Comparison of ENCODE assay signal across 1 cellular context in the genomic region with DNA sequence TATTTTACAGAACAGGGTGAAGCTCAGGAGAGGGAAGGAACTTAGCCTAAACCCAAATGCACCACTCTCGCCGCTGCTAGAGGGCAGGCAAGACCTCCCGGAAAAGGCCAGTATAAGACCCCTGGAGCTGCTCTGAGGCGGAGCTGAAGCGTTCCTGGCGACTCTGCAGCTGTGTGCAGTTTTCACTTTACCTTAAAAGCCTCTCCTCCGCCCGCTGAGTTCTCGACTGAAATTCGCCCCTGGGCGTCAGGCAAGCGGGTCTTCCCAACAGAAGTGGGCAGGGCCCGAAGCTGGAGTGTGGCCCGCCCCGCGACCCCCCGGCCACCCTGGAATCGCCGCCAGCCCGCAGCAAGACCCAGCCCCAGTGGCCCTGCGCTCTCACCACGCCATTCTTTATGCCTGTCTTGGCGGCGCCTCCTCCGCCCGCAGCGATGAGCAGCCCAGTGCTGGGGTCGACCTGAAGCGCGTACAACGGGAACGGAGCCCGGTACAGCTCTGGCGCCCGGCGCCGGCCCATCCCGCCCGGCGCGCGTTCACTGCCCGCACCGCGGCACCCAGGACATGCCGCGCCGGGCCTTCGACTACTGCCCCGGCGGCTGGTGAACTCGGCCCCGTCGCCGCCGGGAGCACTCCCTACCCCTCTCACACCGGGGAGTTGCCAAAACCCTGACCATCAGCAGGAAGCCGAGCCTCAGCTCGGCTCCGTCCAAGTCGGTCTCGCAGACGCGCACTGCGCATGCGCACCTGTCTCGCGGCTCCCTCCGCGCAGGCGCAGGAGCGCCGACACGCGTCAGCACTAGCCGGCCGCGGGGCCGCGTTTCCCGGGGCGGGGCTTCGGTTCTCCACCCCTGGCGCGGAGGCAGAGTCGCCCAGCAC.
TF ChIP-seq lines count a peak whose summit lies in the region.

A gene with protein sequence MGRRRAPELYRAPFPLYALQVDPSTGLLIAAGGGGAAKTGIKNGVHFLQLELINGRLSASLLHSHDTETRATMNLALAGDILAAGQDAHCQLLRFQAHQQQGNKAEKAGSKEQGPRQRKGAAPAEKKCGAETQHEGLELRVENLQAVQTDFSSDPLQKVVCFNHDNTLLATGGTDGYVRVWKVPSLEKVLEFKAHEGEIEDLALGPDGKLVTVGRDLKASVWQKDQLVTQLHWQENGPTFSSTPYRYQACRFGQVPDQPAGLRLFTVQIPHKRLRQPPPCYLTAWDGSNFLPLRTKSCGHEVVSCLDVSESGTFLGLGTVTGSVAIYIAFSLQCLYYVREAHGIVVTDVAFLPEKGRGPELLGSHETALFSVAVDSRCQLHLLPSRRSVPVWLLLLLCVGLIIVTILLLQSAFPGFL (minus strand): TSS at position 732 of the 876 bp plus-strand sequence. CDS start 215 bp downstream, at position 517.

TF ChIP-seq in HepG2, 621 proteins besides CTCF, POLR2A, EP300 and RAD21 (continued from another document and continues in another):
- TF ChIP-seq, protein P1, sequence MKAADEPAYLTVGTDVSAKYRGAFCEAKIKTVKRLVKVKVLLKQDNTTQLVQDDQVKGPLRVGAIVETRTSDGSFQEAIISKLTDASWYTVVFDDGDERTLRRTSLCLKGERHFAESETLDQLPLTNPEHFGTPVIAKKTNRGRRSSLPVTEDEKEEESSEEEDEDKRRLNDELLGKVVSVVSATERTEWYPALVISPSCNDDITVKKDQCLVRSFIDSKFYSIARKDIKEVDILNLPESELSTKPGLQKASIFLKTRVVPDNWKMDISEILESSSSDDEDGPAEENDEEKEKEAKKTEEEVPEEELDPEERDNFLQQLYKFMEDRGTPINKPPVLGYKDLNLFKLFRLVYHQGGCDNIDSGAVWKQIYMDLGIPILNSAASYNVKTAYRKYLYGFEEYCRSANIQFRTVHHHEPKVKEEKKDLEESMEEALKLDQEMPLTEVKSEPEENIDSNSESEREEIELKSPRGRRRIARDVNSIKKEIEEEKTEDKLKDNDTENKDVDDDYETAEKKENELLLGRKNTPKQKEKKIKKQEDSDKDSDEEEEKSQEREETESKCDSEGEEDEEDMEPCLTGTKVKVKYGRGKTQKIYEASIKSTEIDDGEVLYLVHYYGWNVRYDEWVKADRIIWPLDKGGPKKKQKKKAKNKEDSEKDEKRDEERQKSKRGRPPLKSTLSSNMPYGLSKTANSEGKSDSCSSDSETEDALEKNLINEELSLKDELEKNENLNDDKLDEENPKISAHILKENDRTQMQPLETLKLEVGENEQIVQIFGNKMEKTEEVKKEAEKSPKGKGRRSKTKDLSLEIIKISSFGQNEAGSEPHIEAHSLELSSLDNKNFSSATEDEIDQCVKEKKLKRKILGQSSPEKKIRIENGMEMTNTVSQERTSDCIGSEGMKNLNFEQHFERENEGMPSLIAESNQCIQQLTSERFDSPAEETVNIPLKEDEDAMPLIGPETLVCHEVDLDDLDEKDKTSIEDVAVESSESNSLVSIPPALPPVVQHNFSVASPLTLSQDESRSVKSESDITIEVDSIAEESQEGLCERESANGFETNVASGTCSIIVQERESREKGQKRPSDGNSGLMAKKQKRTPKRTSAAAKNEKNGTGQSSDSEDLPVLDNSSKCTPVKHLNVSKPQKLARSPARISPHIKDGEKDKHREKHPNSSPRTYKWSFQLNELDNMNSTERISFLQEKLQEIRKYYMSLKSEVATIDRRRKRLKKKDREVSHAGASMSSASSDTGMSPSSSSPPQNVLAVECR (CRISPR knock-in tag; IDR thresholded peaks at IDR 0.05; ENCODE audit: borderline replicate concordance): peak; percentile 86
- TF ChIP-seq, protein P2, sequence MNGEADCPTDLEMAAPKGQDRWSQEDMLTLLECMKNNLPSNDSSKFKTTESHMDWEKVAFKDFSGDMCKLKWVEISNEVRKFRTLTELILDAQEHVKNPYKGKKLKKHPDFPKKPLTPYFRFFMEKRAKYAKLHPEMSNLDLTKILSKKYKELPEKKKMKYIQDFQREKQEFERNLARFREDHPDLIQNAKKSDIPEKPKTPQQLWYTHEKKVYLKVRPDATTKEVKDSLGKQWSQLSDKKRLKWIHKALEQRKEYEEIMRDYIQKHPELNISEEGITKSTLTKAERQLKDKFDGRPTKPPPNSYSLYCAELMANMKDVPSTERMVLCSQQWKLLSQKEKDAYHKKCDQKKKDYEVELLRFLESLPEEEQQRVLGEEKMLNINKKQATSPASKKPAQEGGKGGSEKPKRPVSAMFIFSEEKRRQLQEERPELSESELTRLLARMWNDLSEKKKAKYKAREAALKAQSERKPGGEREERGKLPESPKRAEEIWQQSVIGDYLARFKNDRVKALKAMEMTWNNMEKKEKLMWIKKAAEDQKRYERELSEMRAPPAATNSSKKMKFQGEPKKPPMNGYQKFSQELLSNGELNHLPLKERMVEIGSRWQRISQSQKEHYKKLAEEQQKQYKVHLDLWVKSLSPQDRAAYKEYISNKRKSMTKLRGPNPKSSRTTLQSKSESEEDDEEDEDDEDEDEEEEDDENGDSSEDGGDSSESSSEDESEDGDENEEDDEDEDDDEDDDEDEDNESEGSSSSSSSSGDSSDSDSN (CRISPR knock-in tag; IDR thresholded peaks at IDR 0.05): peak; percentile 69
- TF ChIP-seq ZNF34 (CRISPR knock-in tag; IDR thresholded peaks at IDR 0.05; ENCODE audit: borderline replicate concordance) (no peak; the same call in 1 of the 2 replicates), RFX1 (IDR thresholded peaks at IDR 0.05) (no peak), SOX13 (IDR thresholded peaks at IDR 0.05) (no peak), SOX13 (CRISPR knock-in tag; conservative IDR thresholded peaks at IDR 0.05 in 1 of 2, IDR thresholded peaks at IDR 0.05 in 1 of 2) (peak in 1 of 2 experiments; percentile 15; a peak in 1 of 4 replicates), POLR2AphosphoS5 (IDR thresholded peaks at IDR 0.05; ENCODE audit: low read depth, low read length) (peak; percentile 97), BRD4 (CRISPR knock-in tag; IDR thresholded peaks at IDR 0.05) (0 out of 2 replicates have a peak, but pooled peaks have one; percentile 83), ZNF430 (CRISPR knock-in tag; IDR thresholded peaks at IDR 0.05) (peak; percentile 77; the same call in 1 of the 2 replicates), ZNF317 (CRISPR knock-in tag; IDR thresholded peaks at IDR 0.05) (0 out of 2 replicates have a peak, but pooled peaks have one; percentile 57), FOXK1 (CRISPR knock-in tag; IDR thresholded peaks at IDR 0.05; ENCODE audit: borderline replicate concordance, low read depth) (peak; percentile 54), BHLHE40 (IDR thresholded peaks at IDR 0.05; ENCODE audit: low read length) (no peak), ZNF460 (CRISPR knock-in tag; IDR thresholded peaks at IDR 0.05; ENCODE audit: borderline replicate concordance) (no peak), ZNF619 (CRISPR knock-in tag; IDR thresholded peaks at IDR 0.05) (0 out of 2 replicates have a peak, but pooled peaks have one; percentile 69), MAFK (conservative IDR thresholded peaks at IDR 0.05 in 1 of 2, IDR thresholded peaks at IDR 0.05 in 1 of 2; ENCODE audit: low read length in 2 of 2) (peak in 1 of 2 experiments; percentile 25; a peak in 2 of 4 replicates)
- TF ChIP-seq, protein P3, sequence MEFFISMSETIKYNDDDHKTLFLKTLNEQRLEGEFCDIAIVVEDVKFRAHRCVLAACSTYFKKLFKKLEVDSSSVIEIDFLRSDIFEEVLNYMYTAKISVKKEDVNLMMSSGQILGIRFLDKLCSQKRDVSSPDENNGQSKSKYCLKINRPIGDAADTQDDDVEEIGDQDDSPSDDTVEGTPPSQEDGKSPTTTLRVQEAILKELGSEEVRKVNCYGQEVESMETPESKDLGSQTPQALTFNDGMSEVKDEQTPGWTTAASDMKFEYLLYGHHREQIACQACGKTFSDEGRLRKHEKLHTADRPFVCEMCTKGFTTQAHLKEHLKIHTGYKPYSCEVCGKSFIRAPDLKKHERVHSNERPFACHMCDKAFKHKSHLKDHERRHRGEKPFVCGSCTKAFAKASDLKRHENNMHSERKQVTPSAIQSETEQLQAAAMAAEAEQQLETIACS (CRISPR knock-in tag; IDR thresholded peaks at IDR 0.05): peak; percentile 52; the same call in 1 of the 2 replicates
- TF ChIP-seq, protein P4, sequence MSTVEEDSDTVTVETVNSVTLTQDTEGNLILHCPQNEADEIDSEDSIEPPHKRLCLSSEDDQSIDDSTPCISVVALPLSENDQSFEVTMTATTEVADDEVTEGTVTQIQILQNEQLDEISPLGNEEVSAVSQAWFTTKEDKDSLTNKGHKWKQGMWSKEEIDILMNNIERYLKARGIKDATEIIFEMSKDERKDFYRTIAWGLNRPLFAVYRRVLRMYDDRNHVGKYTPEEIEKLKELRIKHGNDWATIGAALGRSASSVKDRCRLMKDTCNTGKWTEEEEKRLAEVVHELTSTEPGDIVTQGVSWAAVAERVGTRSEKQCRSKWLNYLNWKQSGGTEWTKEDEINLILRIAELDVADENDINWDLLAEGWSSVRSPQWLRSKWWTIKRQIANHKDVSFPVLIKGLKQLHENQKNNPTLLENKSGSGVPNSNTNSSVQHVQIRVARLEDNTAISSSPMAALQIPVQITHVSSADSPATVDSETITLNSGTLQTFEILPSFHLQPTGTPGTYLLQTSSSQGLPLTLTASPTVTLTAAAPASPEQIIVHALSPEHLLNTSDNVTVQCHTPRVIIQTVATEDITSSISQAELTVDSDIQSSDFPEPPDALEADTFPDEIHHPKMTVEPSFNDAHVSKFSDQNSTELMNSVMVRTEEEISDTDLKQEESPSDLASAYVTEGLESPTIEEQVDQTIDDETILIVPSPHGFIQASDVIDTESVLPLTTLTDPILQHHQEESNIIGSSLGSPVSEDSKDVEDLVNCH (CRISPR knock-in tag; IDR thresholded peaks at IDR 0.05): 0 out of 2 replicates have a peak, but pooled peaks have one; percentile 27
- TF ChIP-seq, protein P5, sequence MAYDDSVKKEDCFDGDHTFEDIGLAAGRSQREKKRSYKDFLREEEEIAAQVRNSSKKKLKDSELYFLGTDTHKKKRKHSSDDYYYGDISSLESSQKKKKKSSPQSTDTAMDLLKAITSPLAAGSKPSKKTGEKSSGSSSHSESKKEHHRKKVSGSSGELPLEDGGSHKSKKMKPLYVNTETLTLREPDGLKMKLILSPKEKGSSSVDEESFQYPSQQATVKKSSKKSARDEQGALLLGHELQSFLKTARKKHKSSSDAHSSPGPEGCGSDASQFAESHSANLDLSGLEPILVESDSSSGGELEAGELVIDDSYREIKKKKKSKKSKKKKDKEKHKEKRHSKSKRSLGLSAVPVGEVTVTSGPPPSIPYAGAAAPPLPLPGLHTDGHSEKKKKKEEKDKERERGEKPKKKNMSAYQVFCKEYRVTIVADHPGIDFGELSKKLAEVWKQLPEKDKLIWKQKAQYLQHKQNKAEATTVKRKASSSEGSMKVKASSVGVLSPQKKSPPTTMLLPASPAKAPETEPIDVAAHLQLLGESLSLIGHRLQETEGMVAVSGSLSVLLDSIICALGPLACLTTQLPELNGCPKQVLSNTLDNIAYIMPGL (CRISPR knock-in tag; IDR thresholded peaks at IDR 0.05; ENCODE audit: borderline replicate concordance in 1 of 2, low read depth in 1 of 2): peak; percentile 32 to 81; a peak in 3 of 4 replicates
- TF ChIP-seq, protein P6, sequence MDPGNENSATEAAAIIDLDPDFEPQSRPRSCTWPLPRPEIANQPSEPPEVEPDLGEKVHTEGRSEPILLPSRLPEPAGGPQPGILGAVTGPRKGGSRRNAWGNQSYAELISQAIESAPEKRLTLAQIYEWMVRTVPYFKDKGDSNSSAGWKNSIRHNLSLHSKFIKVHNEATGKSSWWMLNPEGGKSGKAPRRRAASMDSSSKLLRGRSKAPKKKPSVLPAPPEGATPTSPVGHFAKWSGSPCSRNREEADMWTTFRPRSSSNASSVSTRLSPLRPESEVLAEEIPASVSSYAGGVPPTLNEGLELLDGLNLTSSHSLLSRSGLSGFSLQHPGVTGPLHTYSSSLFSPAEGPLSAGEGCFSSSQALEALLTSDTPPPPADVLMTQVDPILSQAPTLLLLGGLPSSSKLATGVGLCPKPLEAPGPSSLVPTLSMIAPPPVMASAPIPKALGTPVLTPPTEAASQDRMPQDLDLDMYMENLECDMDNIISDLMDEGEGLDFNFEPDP (CRISPR knock-in tag; conservative IDR thresholded peaks at IDR 0.05): no peak
- TF ChIP-seq, protein P7, sequence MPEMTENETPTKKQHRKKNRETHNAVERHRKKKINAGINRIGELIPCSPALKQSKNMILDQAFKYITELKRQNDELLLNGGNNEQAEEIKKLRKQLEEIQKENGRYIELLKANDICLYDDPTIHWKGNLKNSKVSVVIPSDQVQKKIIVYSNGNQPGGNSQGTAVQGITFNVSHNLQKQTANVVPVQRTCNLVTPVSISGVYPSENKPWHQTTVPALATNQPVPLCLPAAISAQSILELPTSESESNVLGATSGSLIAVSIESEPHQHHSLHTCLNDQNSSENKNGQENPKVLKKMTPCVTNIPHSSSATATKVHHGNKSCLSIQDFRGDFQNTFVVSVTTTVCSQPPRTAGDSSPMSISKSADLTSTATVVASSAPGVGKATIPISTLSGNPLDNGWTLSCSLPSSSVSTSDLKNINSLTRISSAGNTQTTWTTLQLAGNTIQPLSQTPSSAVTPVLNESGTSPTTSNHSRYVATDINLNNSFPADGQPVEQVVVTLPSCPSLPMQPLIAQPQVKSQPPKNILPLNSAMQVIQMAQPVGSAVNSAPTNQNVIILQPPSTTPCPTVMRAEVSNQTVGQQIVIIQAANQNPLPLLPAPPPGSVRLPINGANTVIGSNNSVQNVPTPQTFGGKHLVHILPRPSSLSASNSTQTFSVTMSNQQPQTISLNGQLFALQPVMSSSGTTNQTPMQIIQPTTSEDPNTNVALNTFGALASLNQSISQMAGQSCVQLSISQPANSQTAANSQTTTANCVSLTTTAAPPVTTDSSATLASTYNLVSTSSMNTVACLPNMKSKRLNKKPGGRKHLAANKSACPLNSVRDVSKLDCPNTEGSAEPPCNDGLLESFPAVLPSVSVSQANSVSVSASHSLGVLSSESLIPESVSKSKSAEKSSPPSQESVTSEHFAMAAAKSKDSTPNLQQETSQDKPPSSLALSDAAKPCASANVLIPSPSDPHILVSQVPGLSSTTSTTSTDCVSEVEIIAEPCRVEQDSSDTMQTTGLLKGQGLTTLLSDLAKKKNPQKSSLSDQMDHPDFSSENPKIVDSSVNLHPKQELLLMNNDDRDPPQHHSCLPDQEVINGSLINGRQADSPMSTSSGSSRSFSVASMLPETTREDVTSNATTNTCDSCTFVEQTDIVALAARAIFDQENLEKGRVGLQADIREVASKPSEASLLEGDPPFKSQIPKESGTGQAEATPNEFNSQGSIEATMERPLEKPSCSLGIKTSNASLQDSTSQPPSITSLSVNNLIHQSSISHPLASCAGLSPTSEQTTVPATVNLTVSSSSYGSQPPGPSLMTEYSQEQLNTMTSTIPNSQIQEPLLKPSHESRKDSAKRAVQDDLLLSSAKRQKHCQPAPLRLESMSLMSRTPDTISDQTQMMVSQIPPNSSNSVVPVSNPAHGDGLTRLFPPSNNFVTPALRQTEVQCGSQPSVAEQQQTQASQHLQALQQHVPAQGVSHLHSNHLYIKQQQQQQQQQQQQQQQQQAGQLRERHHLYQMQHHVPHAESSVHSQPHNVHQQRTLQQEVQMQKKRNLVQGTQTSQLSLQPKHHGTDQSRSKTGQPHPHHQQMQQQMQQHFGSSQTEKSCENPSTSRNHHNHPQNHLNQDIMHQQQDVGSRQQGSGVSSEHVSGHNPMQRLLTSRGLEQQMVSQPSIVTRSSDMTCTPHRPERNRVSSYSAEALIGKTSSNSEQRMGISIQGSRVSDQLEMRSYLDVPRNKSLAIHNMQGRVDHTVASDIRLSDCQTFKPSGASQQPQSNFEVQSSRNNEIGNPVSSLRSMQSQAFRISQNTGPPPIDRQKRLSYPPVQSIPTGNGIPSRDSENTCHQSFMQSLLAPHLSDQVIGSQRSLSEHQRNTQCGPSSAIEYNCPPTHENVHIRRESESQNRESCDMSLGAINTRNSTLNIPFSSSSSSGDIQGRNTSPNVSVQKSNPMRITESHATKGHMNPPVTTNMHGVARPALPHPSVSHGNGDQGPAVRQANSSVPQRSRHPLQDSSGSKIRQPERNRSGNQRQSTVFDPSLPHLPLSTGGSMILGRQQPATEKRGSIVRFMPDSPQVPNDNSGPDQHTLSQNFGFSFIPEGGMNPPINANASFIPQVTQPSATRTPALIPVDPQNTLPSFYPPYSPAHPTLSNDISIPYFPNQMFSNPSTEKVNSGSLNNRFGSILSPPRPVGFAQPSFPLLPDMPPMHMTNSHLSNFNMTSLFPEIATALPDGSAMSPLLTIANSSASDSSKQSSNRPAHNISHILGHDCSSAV (CRISPR knock-in tag; IDR thresholded peaks at IDR 0.05; ENCODE audit: borderline replicate concordance): 0 out of 2 replicates have a peak, but pooled peaks have one; percentile 51
